In the genomic region with DNA sequence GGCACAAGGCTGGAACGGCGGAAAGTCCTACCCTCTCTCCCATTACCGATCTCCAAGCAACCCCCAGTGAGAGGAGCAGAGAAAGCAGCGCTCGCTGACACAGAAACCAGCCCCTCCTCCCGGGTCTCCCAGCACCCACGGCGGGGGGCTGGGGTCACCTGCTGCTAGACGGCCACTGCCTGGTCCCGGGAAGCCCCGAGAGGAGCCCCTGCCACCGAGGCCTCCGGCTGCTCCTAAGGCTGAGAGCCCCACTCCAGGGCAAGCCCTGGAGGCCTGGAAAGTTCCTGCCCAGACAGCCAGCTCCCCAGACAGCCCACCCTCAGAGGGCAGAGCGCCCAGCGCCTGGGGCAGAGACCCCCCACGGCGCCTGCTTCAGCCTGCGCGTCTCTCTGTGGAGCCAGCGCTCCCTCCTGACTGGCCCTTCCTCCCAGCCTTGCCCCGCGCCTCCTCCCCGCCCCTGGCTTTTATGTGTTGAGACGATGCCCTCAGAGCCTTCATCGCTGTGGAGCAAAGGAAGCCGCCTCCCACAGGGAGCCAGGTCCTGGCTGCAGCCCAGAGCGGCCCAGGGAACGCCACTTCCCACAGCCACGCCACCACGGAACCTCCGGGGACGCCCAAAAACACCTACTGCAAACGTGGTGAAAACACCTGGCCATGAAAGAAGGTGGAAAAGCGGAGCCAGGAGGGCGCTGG, we compare ENCODE assay signal across 21 cellular contexts. TPM values are rescaled to one million over a fixed set of nuclear protein-coding genes. Genes with fewer than 3 reads are reported as not detected.
DNase-seq lines count a peak whose midpoint lies in the region; ATAC-seq, FAIRE-seq and TF ChIP-seq lines count a peak whose summit lies in the region.
"Had no signal": no experiment of that assay in that cellular context is flagged by ENCODE, and none has a peak within 500 bp of the region (broad histone marks: within the 10 kb centered on the region; RNA-seq: fewer than 3 reads in every experiment).

No MANE protein-coding gene starts in this region.

- H3K4me1 Mint-ChIP-seq in stimulated activated effector memory CD8-positive, alpha-beta T cell treated with anti-CD3 and anti-CD28 coated beads, Interleukin-12 subunit alpha, Interleukin-12 subunit beta, amount 100 ng/mL, for 72 hours = peaks cover 23% of the 10 kb centered on the region

- H2AFZ ChIP-seq in K562 (ENCODE audit: low read depth, low read length) = no peak overlapping the region

- no peak overlapping the region for H3K27ac Mint-ChIP-seq in stimulated activated effector memory CD8-positive, alpha-beta T cell treated with anti-CD3 and anti-CD28 coated beads, Interleukin-12 subunit alpha, Interleukin-12 subunit beta, amount 100 ng/mL, for 72 hours
- H3K27ac Mint-ChIP-seq: activated CD8-positive, alpha-beta T cell treated with anti-CD3 and anti-CD28 coated beads for 36 hours had no signal

- peaks cover 3% of the 10 kb centered on the region; the same call in 1 of the 2 replicates for H4K20me1 ChIP-seq in K562 (replicated peaks; ENCODE audit: control insufficient read depth, insufficient read depth, low read length)

- H3K36me3 ChIP-seq in K562 (ENCODE audit: control insufficient read depth, insufficient read depth, low read length) = peaks cover 66% of the 10 kb centered on the region; the same call in 2 of the 3 replicates
- H3K36me3 ChIP-seq: ovary had no signal

- 96% methylated on average over 17 of the region's 35 CpGs for WGBS in K562 (ENCODE audit: insufficient coverage, low coverage, missing lambda C conversion rate)

- ATAC-seq in Right ventricle myocardium inferior (no peak), left cardiac atrium (no peak), K562 (no peak)
- no peak for ATAC-seq in stimulated activated effector memory CD8-positive, alpha-beta T cell treated with anti-CD3 and anti-CD28 coated beads, Interleukin-12 subunit alpha, Interleukin-12 subunit beta, amount 100 ng/mL, for 72 hours
- ATAC-seq: activated CD8-positive, alpha-beta T cell treated with anti-CD3 and anti-CD28 coated beads for 36 hours; activated naive CD4-positive, alpha-beta T cell treated with anti-CD3 and anti-CD28 coated beads, Interleukin-2, amount 50 U/mL, for 72 hours; activated T-cell treated with anti-CD3 and anti-CD28 coated beads, Interleukin-2, amount 50 U/mL, for 4 hours; body of pancreas had no signal

- no peak for TF ChIP-seq RAD21 in K562 (CRISPR knock-in tag; conservative IDR thresholded peaks at IDR 0.05 in 1 of 2, IDR thresholded peaks at IDR 0.05 in 1 of 2)

- in situ Hi-C loops in K562 (cut with MboI) = no loop called here

- no peaks in the 10 kb centered on the region for H3K9me3 Mint-ChIP-seq in stimulated activated effector memory CD8-positive, alpha-beta T cell treated with anti-CD3 and anti-CD28 coated beads, Interleukin-12 subunit alpha, Interleukin-12 subunit beta, amount 100 ng/mL, for 72 hours
- H3K9me3 Mint-ChIP-seq: activated CD8-positive, alpha-beta T cell treated with anti-CD3 and anti-CD28 coated beads for 36 hours; activated naive CD4-positive, alpha-beta T cell treated with anti-CD3 and anti-CD28 coated beads, Interleukin-2, amount 50 U/mL, for 72 hours; activated T-cell treated with anti-CD3 and anti-CD28 coated beads, Interleukin-2, amount 50 U/mL, for 4 hours; CD4-positive, alpha-beta memory T cell had no signal

- DNase-seq in Right ventricle myocardium inferior (ENCODE audit: missing footprints) (peak; percentile 32), left cardiac atrium (no peak), K562 (ENCODE audit: extremely low read depth in 1 of 4, low spot score in 3 of 4) (no peak), left kidney (ENCODE audit: low read depth, low spot score) (peak; percentile 83), ureter (ENCODE audit: low spot score) (peak; percentile 45), NCI-H1092 (lab: John Stamatoyannopoulos, UW) (no peak), DMS114 treated with DMSO at 0.1 percent for 48 hours (lab: John Stamatoyannopoulos, UW; ENCODE audit: unreplicated experiment) (no peak)
- no peak for DNase-seq in stimulated activated effector memory CD8-positive, alpha-beta T cell treated with anti-CD3 and anti-CD28 coated beads, Interleukin-12 subunit alpha, Interleukin-12 subunit beta, amount 100 ng/mL, for 72 hours (ENCODE audit: low spot score in 2 of 2)
- DNase-seq: activated CD8-positive, alpha-beta T cell treated with anti-CD3 and anti-CD28 coated beads for 36 hours; activated T-cell treated with anti-CD3 and anti-CD28 coated beads, Interleukin-2, amount 50 U/mL, for 4 hours; body of pancreas; NCI-H187 treated with DMSO at 0.1 percent for 48 hours; SHP77 treated with DMSO at 0.1 percent for 48 hours; stimulated activated CD4-positive, alpha-beta T cell treated with anti-CD3 and anti-CD28 coated beads, Interleukin-2, amount 100 ng/mL, for 48 hours; WERI-Rb-1 had no signal

- H3K9me3 ChIP-seq in K562 (replicated peaks; ENCODE audit: control insufficient read depth, insufficient read depth, low read depth, low read length) = no peaks in the 10 kb centered on the region
- H3K9me3 ChIP-seq: body of pancreas, esophagus muscularis mucosa, ovary had no signal

- H3K79me2 ChIP-seq in K562 (ENCODE audit: control insufficient read depth, insufficient read depth, low read length) = peaks cover 36% of the 10 kb centered on the region

- CTCF ChIA-PET in K562 (lab: Yijun Ruan, JAX; ENCODE audit: low intra/inter-chr PET ratio) = no interaction called here

- peak overlapping the region in 1 of 2 experiments; percentile 26; a peak in 1 of 4 replicates for H3K9ac ChIP-seq in K562 (ENCODE audit: insufficient read depth in 1 of 2, low read depth in 2 of 2, low read length in 2 of 2)

- POLR2A ChIA-PET in K562 (lab: Yijun Ruan, JAX) = no interaction called here

- no peak for TF ChIP-seq EP300 in K562 (IDR thresholded peaks at IDR 0.05; ENCODE audit: low read length)

- no peak for TF ChIP-seq POLR2A in K562 (conservative IDR thresholded peaks at IDR 0.05)

- no peaks in the 10 kb centered on the region for H3K9me1 ChIP-seq in K562 (ENCODE audit: control insufficient read depth, insufficient read depth, low read length)

- FAIRE-seq in K562 (lab: Jason Lieb, UNC) = no peak
- FAIRE-seq: GM18507 had no signal

- BruUV-seq in K562 (replicated peaks; lab: Mats Ljungman, UMichigan) = no TSS peak

- peaks cover 0 to 31% of the 10 kb centered on the region in 2 experiments; a peak in 2 of 5 replicates for H3K4me1 ChIP-seq in K562 (replicated peaks in 1 of 2; ENCODE audit: control insufficient read depth in 2 of 2, insufficient read depth in 2 of 2, low read length in 2 of 2)

- H3K4me3 ChIP-seq in K562 = no peak overlapping the region
- H3K4me3 ChIP-seq: body of pancreas, esophagus muscularis mucosa, ovary had no signal

- H3K27ac ChIP-seq in K562 (ENCODE audit: extremely low read depth, low read depth, low read length) = no peak overlapping the region
- H3K27ac ChIP-seq: 22Rv1, body of pancreas, esophagus muscularis mucosa, ovary, WERI-Rb-1 had no signal

- H3K4me2 ChIP-seq in K562 (ENCODE audit: insufficient read depth, low read length) = no peak overlapping the region

- H3K36me3 Mint-ChIP-seq in stimulated activated effector memory CD8-positive, alpha-beta T cell treated with anti-CD3 and anti-CD28 coated beads, Interleukin-12 subunit alpha, Interleukin-12 subunit beta, amount 100 ng/mL, for 72 hours = peaks cover 29% of the 10 kb centered on the region
- H3K36me3 Mint-ChIP-seq: activated naive CD4-positive, alpha-beta T cell treated with anti-CD3 and anti-CD28 coated beads, Interleukin-2, amount 50 U/mL, for 72 hours had no signal

- no peak for TF ChIP-seq CTCF in K562 (IDR thresholded peaks at IDR 0.05 in 2 of 3, conservative IDR thresholded peaks at IDR 0.05 in 1 of 3; ENCODE audit: insufficient read depth in 2 of 3, low read depth in 1 of 3, low read length in 3 of 3)

- H3K4me3 Mint-ChIP-seq in stimulated activated effector memory CD8-positive, alpha-beta T cell treated with anti-CD3 and anti-CD28 coated beads, Interleukin-12 subunit alpha, Interleukin-12 subunit beta, amount 100 ng/mL, for 72 hours = no peak overlapping the region
- H3K4me3 Mint-ChIP-seq: activated CD8-positive, alpha-beta T cell treated with anti-CD3 and anti-CD28 coated beads for 36 hours; activated T-cell treated with anti-CD3 and anti-CD28 coated beads, Interleukin-2, amount 50 U/mL, for 4 hours; CD4-positive, alpha-beta memory T cell had no signal

- H3K27me3 ChIP-seq in K562 (ENCODE audit: control insufficient read depth in 2 of 2, insufficient read depth in 2 of 2, low read length in 2 of 2) = no peaks in the 10 kb centered on the region
- H3K27me3 ChIP-seq: body of pancreas, esophagus muscularis mucosa, ovary had no signal

- intact Hi-C loops in Right ventricle myocardium inferior (cut with DNase I) = no loop called here
- intact Hi-C loops in left cardiac atrium (cut with DNase I) = loop anchor here in 1 of 2 donors (10.0 kb wide), 1 partner anchor 46 kb away; a partner anchor contains a TSS
- intact Hi-C loops in K562 (cut with micrococcal nuclease) = no loop called here

TF ChIP-seq in K562, 482 proteins besides CTCF, POLR2A, EP300 and RAD21:
- TF ChIP-seq POLR2G (IDR thresholded peaks at IDR 0.05; ENCODE audit: low read depth, low read length) = peak; percentile 36; the same call in 1 of the 2 replicates
- no peak for TF ChIP-seq CSDE1 (IDR thresholded peaks at IDR 0.05)

RNA-seq across cellular contexts. Expression of a gene that starts 51.1 kb away (rescaled TPM):
- total RNA-seq in Right ventricle myocardium inferior (40.1 TPM), left cardiac atrium (10 to 100 TPM; 40.1 to 51.4 TPM), K562 (2014; rRNA removed) (15.4 and 20.0 TPM in 2 replicates), K562 (2014; rRNA removed; fragmentation: Illumina TruSeq; extraction: Trizol) (4.2 and 5.0 TPM in 2 replicates), K562 (2015; rRNA removed; fragmentation: Illumina TruSeq; extraction: Trizol) (16.1 and 16.7 TPM in 2 replicates), K562 (2021) (63.5 and 67.6 TPM in 2 replicates), ureter (68.3 TPM)
- 19.8 and 49.9 TPM in 2 replicates for total RNA-seq in K562 (2011; cell fraction: chromatin; rRNA removed; ENCODE audit: low replicate concordance)
- total RNA-seq in K562 (2011; cell fraction: nucleolus; rRNA removed) = 31.4 and 31.6 TPM in 2 replicates
- 16.6 and 20.8 TPM in 2 replicates for total RNA-seq in K562 (2011; cell fraction: nucleoplasm; rRNA removed)
- polyA plus RNA-seq in K562 (2011; rRNA removed) (9.4 and 16.8 TPM in 2 replicates), K562 (2014; fragmentation: Illumina TruSeq; extraction: Trizol) (20.0 and 33.6 TPM in 2 replicates), K562 (2014; fragmentation: Nextera tagmentation; extraction: Ambion mirVana) (under 1 TPM; 0.23 to 0.35 TPM), K562 (2014; rRNA removed) (25.1 and 31.8 TPM in 2 replicates)
- polyA plus RNA-seq in K562 (2011; cell fraction: cytosol; rRNA removed) = 12.6 and 29.0 TPM in 2 replicates
- 37.6 and 84.7 TPM in 2 replicates for polyA plus RNA-seq in K562 (2011; cell fraction: nucleus; rRNA removed)
- 36.7 and 56.3 TPM in 2 replicates for polyA plus RNA-seq in K562 (2012)
- polyA minus RNA-seq in K562 (2011; rRNA and poly(A)+ RNA removed) = 4.5 and 7.6 TPM in 2 replicates
- polyA minus RNA-seq in K562 (2011; cell fraction: cytosol; rRNA and poly(A)+ RNA removed) = 38.5 and 38.8 TPM in 2 replicates
- polyA minus RNA-seq in K562 (2011; cell fraction: nucleus; rRNA and poly(A)+ RNA removed) = 9.6 and 11.2 TPM in 2 replicates

Comparison
In these comparisons a context has a peak if more than half of its experiments do, and no peak if none do; other contexts are left out.
1. DNase-seq: peak in Right ventricle myocardium inferior (single experiment), left kidney (single experiment) and ureter (single experiment); none in left cardiac atrium (single experiment), K562 (0 of 4), NCI-H1092 (single experiment), stimulated activated effector memory CD8-positive, alpha-beta T cell treated with anti-CD3 and anti-CD28 coated beads, Interleukin-12 subunit alpha, Interleukin-12 subunit beta, amount 100 ng/mL, for 72 hours (0 of 2) and DMS114 treated with DMSO at 0.1 percent for 48 hours (single experiment).